In genomic region chr19:13842294-13843103, GRCh38 we compare ENCODE assay signal across 9 cellular contexts. TPM values are rescaled to one million over a fixed set of nuclear protein-coding genes. Genes with fewer than 3 reads are reported as not detected.
DNase-seq lines count a peak whose midpoint lies in the region; ATAC-seq and TF ChIP-seq lines count a peak whose summit lies in the region.
"Had no signal": no experiment of that assay in that cellular context is flagged by ENCODE, and none has a peak within 500 bp of the region (broad histone marks: within the 10 kb centered on the region; RNA-seq: fewer than 3 reads in every experiment).

No MANE protein-coding gene starts in this region.

- H3K36me3 ChIP-seq in KOPT-K1 (ENCODE audit: insufficient read depth, low read length) = no peaks in the 10 kb centered on the region

- no peaks in the 10 kb centered on the region for H3K9me3 ChIP-seq in KOPT-K1 (ENCODE audit: insufficient read depth, low read length, poor library complexity, severe bottlenecking)

- peak; percentile 86 for TF ChIP-seq POLR2A in GM10847 (IDR thresholded peaks at IDR 0.05; ENCODE audit: extremely low read depth, insufficient read length)

- ATAC-seq in left lobe of liver = peak; percentile 74
- no peak for ATAC-seq in HG03460 (IDR thresholded peaks at IDR 0.05; ENCODE audit: unreplicated experiment)

- peak overlapping the region; percentile 54 for H3K27ac ChIP-seq in KOPT-K1 (ENCODE audit: low read depth, low read length, poor library complexity, severe bottlenecking)

- peak; percentile 58 for DNase-seq in activated CD4-positive, alpha-beta T cell treated with anti-CD3 and anti-CD28 coated beads for 1 hour
- peak; percentile 31 for DNase-seq in dedifferentiated amniotic fluid mesenchymal stem cell (ENCODE audit: extremely low spot score)
- DNase-seq in left lobe of liver (ENCODE audit: low spot score) = peak; percentile 77
- peak; percentile 67 for DNase-seq in stimulated activated CD8-positive, alpha-beta memory T cell treated with anti-CD3 and anti-CD28 coated beads, Interleukin-12 subunit alpha, Interleukin-12 subunit beta, amount 100 ng/mL, for 4 hours (ENCODE audit: low read depth)
- DNase-seq in retina = no peak

RNA-seq across cellular contexts. Expression of gene NANOS3, which starts 34.4 kb away (rescaled TPM):
- not detected for total RNA-seq in left lobe of liver
- total RNA-seq: renal cortical epithelial cell had no signal

RNA-seq across cellular contexts. Expression of gene ZSWIM4, which starts 47.3 kb away (rescaled TPM):
- 1.5 TPM for total RNA-seq in left lobe of liver
